Comparison of ENCODE assay signal across 17 cellular contexts in the genomic region with DNA sequence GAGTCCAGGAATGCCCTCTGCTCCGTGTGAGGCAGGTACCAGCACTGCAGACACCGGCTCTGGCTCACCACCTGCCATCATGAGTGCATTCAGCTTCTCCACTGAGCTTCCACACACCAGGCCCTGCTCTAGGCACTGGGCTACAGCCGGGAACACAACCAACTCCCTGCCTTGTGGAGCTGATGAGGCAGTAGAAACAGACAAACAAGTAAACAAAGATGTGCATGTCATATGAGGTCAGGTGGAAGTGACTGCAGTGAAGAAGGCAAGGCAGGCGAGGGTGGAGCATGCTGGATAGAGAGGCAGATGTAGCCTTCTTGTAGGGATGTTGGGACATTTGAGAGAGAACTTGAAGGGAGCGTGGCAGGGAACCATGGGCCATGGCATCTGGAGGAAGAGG. TPM values are rescaled to one million over a fixed set of nuclear protein-coding genes. Genes with fewer than 3 reads are reported as not detected.
DNase-seq lines count a peak whose midpoint lies in the region; ATAC-seq and FAIRE-seq lines count a peak whose summit lies in the region.
"Had no signal": no experiment of that assay in that cellular context is flagged by ENCODE, and none has a peak within 500 bp of the region (broad histone marks: within the 10 kb centered on the region; RNA-seq: fewer than 3 reads in every experiment).

No MANE protein-coding gene starts in this region.

- H3K9me3 Mint-ChIP-seq in CD4-positive, CD25-positive, alpha-beta regulatory T cell = no peaks in the 10 kb centered on the region
- H3K9me3 Mint-ChIP-seq in activated T-cell treated with anti-CD3 and anti-CD28 coated beads, Interleukin-2, amount 50 U/mL, for 4 hours = no peaks in the 10 kb centered on the region
- no peaks in the 10 kb centered on the region for H3K9me3 Mint-ChIP-seq in naive B cell
- H3K9me3 Mint-ChIP-seq: type B pancreatic cell had no signal

- no peak for FAIRE-seq in frontal cortex (lab: Jason Lieb, UNC)

- peak overlapping the region; percentile 88 for H3K27ac ChIP-seq in CD4-positive, CD25-positive, alpha-beta regulatory T cell (ENCODE audit: insufficient read depth, low read length, poor library complexity, severe bottlenecking)
- H3K27ac ChIP-seq: ascending aorta, C4-2B, coronary artery, epithelial cell of prostate, VCaP had no signal

- peak overlapping the region; percentile 91 to 98 (median 93) for H3K27ac Mint-ChIP-seq in CD4-positive, CD25-positive, alpha-beta regulatory T cell
- peak overlapping the region in 5 of 6 donors; percentile 3 to 86 (median 80) for H3K27ac Mint-ChIP-seq in naive B cell
- H3K27ac Mint-ChIP-seq: type B pancreatic cell had no signal

- H3K27me3 Mint-ChIP-seq in CD4-positive, CD25-positive, alpha-beta regulatory T cell = no peaks in the 10 kb centered on the region
- no peaks in the 10 kb centered on the region for H3K27me3 Mint-ChIP-seq in activated T-cell treated with anti-CD3 and anti-CD28 coated beads, Interleukin-2, amount 50 U/mL, for 4 hours (ENCODE audit: low read depth)
- no peaks in the 10 kb centered on the region for H3K27me3 Mint-ChIP-seq in naive B cell

- peak overlapping the region; percentile 100 for H3K4me3 ChIP-seq in CD4-positive, CD25-positive, alpha-beta regulatory T cell (ENCODE audit: low read depth, low read length)
- H3K4me3 ChIP-seq: ascending aorta, coronary artery, HAP-1 had no signal

- H3K9me3 ChIP-seq in CD4-positive, CD25-positive, alpha-beta regulatory T cell (ENCODE audit: control insufficient read depth in 2 of 2, low read length in 2 of 2) = no peaks in the 10 kb centered on the region
- H3K9me3 ChIP-seq: ascending aorta, HAP-1 had no signal

- H3K36me3 Mint-ChIP-seq in CD4-positive, CD25-positive, alpha-beta regulatory T cell = peaks cover 39% of the 10 kb centered on the region
- H3K36me3 Mint-ChIP-seq in activated T-cell treated with anti-CD3 and anti-CD28 coated beads, Interleukin-2, amount 50 U/mL, for 4 hours (ENCODE audit: insufficient read depth) = peaks cover 18% of the 10 kb centered on the region
- no peaks in the 10 kb centered on the region for H3K36me3 Mint-ChIP-seq in naive B cell
- H3K36me3 Mint-ChIP-seq: type B pancreatic cell had no signal

- ATAC-seq in CD4-positive, CD25-positive, alpha-beta regulatory T cell (ENCODE audit: low read depth in 2 of 2) = no peak
- no peak for ATAC-seq in activated T-cell treated with anti-CD3 and anti-CD28 coated beads, Interleukin-2, amount 50 U/mL, for 4 hours
- no peak for ATAC-seq in naive B cell (ENCODE audit: low read depth in 2 of 2)
- ATAC-seq in GM18858 (IDR thresholded peaks at IDR 0.05; ENCODE audit: unreplicated experiment) = no peak

- H3K4me1 Mint-ChIP-seq in CD4-positive, CD25-positive, alpha-beta regulatory T cell = peaks cover 24 to 82% (median 68%) of the 10 kb centered on the region in 4 donors
- H3K4me1 Mint-ChIP-seq in activated T-cell treated with anti-CD3 and anti-CD28 coated beads, Interleukin-2, amount 50 U/mL, for 4 hours (ENCODE audit: low read depth) = peaks cover 73% of the 10 kb centered on the region
- H3K4me1 Mint-ChIP-seq in naive B cell = peaks cover 48 to 79% (median 51%) of the 10 kb centered on the region in 3 donors

- no peaks in the 10 kb centered on the region for H3K27me3 ChIP-seq in CD4-positive, CD25-positive, alpha-beta regulatory T cell (ENCODE audit: control insufficient read depth, insufficient read depth, low read length)
- H3K27me3 ChIP-seq: ascending aorta had no signal

- peak overlapping the region; percentile 75 to 99 (median 81) for H3K4me3 Mint-ChIP-seq in CD4-positive, CD25-positive, alpha-beta regulatory T cell
- peak overlapping the region; percentile 59 for H3K4me3 Mint-ChIP-seq in activated T-cell treated with anti-CD3 and anti-CD28 coated beads, Interleukin-2, amount 50 U/mL, for 4 hours
- H3K4me3 Mint-ChIP-seq in naive B cell = peak overlapping the region in 3 of 8 donors; percentile 0 to 64 (median 7)
- H3K4me3 Mint-ChIP-seq: type B pancreatic cell had no signal

- peaks cover 20% of the 10 kb centered on the region for H3K36me3 ChIP-seq in CD4-positive, CD25-positive, alpha-beta regulatory T cell (ENCODE audit: control insufficient read depth, insufficient read depth, low read length)
- H3K36me3 ChIP-seq: ascending aorta, HAP-1 had no signal

- H3K4me1 ChIP-seq in CD4-positive, CD25-positive, alpha-beta regulatory T cell (ENCODE audit: control insufficient read depth, insufficient read depth, low read length, poor library complexity, severe bottlenecking) = peaks cover 93% of the 10 kb centered on the region

- no peak for DNase-seq in CD4-positive, CD25-positive, alpha-beta regulatory T cell
- DNase-seq in D341Med (ENCODE audit: low spot score) = peak; percentile 9
- no peak for DNase-seq in activated T-cell treated with anti-CD3 and anti-CD28 coated beads, Interleukin-2, amount 50 U/mL, for 4 hours
- no peak for DNase-seq in naive B cell
- DNase-seq in GDM1 (lab: John Stamatoyannopoulos, UW) = no peak
- DNase-seq in frontal cortex (ENCODE audit: low spot score in 2 of 2) = no peak
- DNase-seq in H4 (ENCODE audit: low spot score) = no peak
- DNase-seq: activated CD8-positive, alpha-beta memory T cell treated with anti-CD3 and anti-CD28 coated beads, Interleukin-2, amount 50 U/mL, for 48 hours; NCI-H774 had no signal

RNA-seq across cellular contexts. Expression of a gene that starts 5.0 kb away (rescaled TPM):
- 842 TPM for total RNA-seq in CD4-positive, CD25-positive, alpha-beta regulatory T cell
- polyA plus RNA-seq in CD4-positive, CD25-positive, alpha-beta regulatory T cell = 100 to 1,000 TPM in 1 of 4 donors, 10 to 100 TPM in 3; 75.3 to 112 (median 97.2) TPM
- total RNA-seq in activated T-cell treated with anti-CD3 and anti-CD28 coated beads, Interleukin-2, amount 50 U/mL, for 4 hours = 100 to 1,000 TPM; 143 to 180 (median 158) TPM
- 10 to 100 TPM in 5 of 6 donors, 1 to 10 TPM in 1; 2.9 to 42.9 (median 29.9) TPM for polyA plus RNA-seq in naive B cell (ENCODE audit: low read depth in 6 of 6)
- 0.41 TPM for total RNA-seq in frontal cortex
- total RNA-seq in H4 (2014; rRNA removed; shearing (Covaris generic)) = 6.6 and 8.4 TPM in 2 replicates

RNA-seq across cellular contexts. Expression of a gene that starts 32.6 kb away (rescaled TPM):
- total RNA-seq in CD4-positive, CD25-positive, alpha-beta regulatory T cell = not detected
- polyA plus RNA-seq in CD4-positive, CD25-positive, alpha-beta regulatory T cell = under 1 TPM in 1 of 4 donors, not detected in 3; 0.27 TPM
- under 1 TPM in 1 of 3 donors, not detected in 2; 0.11 TPM for total RNA-seq in activated T-cell treated with anti-CD3 and anti-CD28 coated beads, Interleukin-2, amount 50 U/mL, for 4 hours
- under 1 TPM in 4 of 6 donors, not detected in 2; 0.25 to 0.72 (median 0.27) TPM for polyA plus RNA-seq in naive B cell (ENCODE audit: low read depth in 6 of 6)
- total RNA-seq in frontal cortex = 0.82 TPM
- not detected in 2 replicates for total RNA-seq in H4 (2014; rRNA removed; shearing (Covaris generic))
- total RNA-seq: ascending aorta had no signal

Comparison
In these comparisons a context has a peak if more than half of its experiments do, and no peak if none do; other contexts are left out.
1. RNA of a gene that starts 5.0 kb away (total RNA-seq): 842 TPM in CD4-positive, CD25-positive, alpha-beta regulatory T cell (single experiment) and 143 to 180 TPM in activated T-cell treated with anti-CD3 and anti-CD28 coated beads, Interleukin-2, amount 50 U/mL, for 4 hours; 6.6 to 8.4 TPM in H4 and 0.41 TPM in frontal cortex (single experiment); every median in the first group is over 10 times any median in the second.